ENCODE assay signal across 12 cellular contexts in the genomic region with DNA sequence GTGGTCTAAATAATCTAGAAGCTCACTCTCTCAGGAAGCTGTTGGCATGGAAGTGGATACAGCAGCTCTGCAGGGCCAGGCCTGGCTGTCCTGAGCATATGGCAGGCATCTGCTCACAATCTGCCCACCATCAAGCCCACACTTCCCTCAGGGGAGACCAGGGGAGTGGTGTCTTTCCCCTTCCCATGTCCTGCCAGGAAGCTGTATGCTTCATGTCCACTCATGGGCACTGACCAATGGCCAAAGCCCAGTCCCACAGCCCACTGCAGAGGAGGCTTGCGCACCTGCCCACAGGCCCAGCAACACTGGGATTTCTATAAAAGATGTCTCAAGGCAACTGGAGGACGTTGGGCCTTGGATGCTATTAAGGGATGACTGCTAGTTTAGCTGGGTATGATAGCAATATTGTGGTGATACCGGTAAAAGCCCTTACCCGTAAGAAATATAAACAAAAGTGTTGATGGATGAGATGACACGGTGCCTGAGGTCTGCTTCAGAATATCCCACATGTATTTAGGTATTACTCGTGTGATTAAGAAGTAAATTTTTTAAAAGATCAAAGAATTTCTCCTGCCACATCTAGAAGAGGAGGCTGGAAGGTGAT.
"Had no signal": no experiment of that assay in that cellular context is flagged by ENCODE, and none has a peak within 500 bp of the region (broad histone marks: within the 10 kb centered on the region; RNA-seq: fewer than 3 reads in every experiment).

No MANE protein-coding gene starts in this region.

- ATAC-seq: activated CD8-positive, alpha-beta T cell treated with anti-CD3 and anti-CD28 coated beads for 36 hours; activated naive CD4-positive, alpha-beta T cell treated with anti-CD3 and anti-CD28 coated beads, Interleukin-2, amount 50 U/mL, for 72 hours; activated T-helper 17 cell treated with anti-CD3 and anti-CD28 coated beads, Interleukin-2, amount 50 U/mL, for 72 hours; left lobe of liver had no signal

- H3K27me3 ChIP-seq: esophagus muscularis mucosa, suprapubic skin had no signal

- H3K4me3 ChIP-seq: dorsolateral prefrontal cortex, esophagus muscularis mucosa, suprapubic skin had no signal

- DNase-seq: activated CD4-positive, alpha-beta T cell treated with anti-CD3 and anti-CD28 coated beads for 4 hours; activated CD8-positive, alpha-beta T cell treated with anti-CD3 and anti-CD28 coated beads for 36 hours; mesenchymal stem cell; stimulated activated CD4-positive, alpha-beta T cell treated with anti-CD3 and anti-CD28 coated beads, Interleukin-2, amount 100 ng/mL, for 48 hours; stimulated activated naive CD4-positive, alpha-beta T cell treated with Interleukin-2 at 50 U/mL for 16 hours; T-helper 9 cell had no signal

- H3K27ac ChIP-seq: dorsolateral prefrontal cortex, esophagus muscularis mucosa, suprapubic skin had no signal

- H3K36me3 ChIP-seq: esophagus muscularis mucosa, suprapubic skin had no signal
